Comparison of ENCODE assay signal across 15 cellular contexts in the genomic region with DNA sequence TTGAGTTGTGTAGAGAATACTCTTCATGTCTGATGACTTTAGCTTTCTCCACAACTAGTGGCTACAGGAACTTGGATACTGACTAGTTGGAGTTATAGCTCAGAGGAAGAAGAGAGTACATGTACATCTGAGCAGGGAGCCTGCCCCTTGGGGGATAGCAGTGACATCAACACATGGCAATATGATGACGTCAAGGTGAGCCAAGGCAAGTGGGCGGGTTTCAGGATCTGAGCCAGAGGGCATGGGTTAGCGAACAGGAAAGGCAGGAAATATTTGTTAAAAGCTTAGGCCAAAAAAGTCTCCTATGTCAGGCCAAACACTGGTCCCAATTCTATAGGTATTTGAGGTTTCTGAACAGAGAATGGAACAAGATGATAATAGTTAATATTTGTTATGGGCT. TPM values are rescaled to one million over a fixed set of nuclear protein-coding genes. Genes with fewer than 3 reads are reported as not detected.
A peak's percentile ranks its signal among the peaks of the same experiment; 100 is the strongest.
DNase-seq lines count a peak whose midpoint lies in the region; ATAC-seq and TF ChIP-seq lines count a peak whose summit lies in the region.
"Had no signal": no experiment of that assay in that cellular context is flagged by ENCODE, and none has a peak within 500 bp of the region (broad histone marks: within the 10 kb centered on the region; RNA-seq: fewer than 3 reads in every experiment).

No MANE protein-coding gene starts in this region.

- no peak overlapping the region for H3K4me3 ChIP-seq in HFF-Myc (replicated peaks; ENCODE audit: low read depth, low read length)
- no peak overlapping the region for H3K4me3 ChIP-seq in astrocyte of the spinal cord (ENCODE audit: low read depth, low read length)
- H3K4me3 ChIP-seq: lung, upper lobe of left lung had no signal

- no peak for TF ChIP-seq CTCF in HFF-Myc (IDR thresholded peaks at IDR 0.05; ENCODE audit: low read depth, low read length, missing control alignments)
- TF ChIP-seq CTCF in astrocyte of the spinal cord (IDR thresholded peaks at IDR 0.05; ENCODE audit: low read depth, low read length), result no peak

- in situ Hi-C loops in astrocyte of the spinal cord (cut with HindIII; ENCODE audit: low sequenced_read_pairs), result no loop called here

- intact Hi-C loops in head of caudate nucleus (cut with DNase I), result no loop called here

- no peak for ATAC-seq in HG03432 (IDR thresholded peaks at IDR 0.05; ENCODE audit: unreplicated experiment)
- ATAC-seq: SK-N-SH treated with all-trans-retinoic acid at 6 μM for 48 hours had no signal

- DNase-seq in HFF-Myc (ENCODE audit: extremely low read depth, low read depth), result peak; percentile 22
- peak; percentile 62 for DNase-seq in astrocyte of the spinal cord (ENCODE audit: low read depth, low spot score)
- peak; percentile 23 for DNase-seq in glomerular endothelial cell (ENCODE audit: extremely low read depth, low read depth, low spot score)
- DNase-seq in renal cortical epithelial cell (ENCODE audit: low read depth), result peak; percentile 56
- no peak for DNase-seq in hypothalamus (lab: John Stamatoyannopoulos, UW)
- DNase-seq in DMS53 (lab: John Stamatoyannopoulos, UW), result no peak
- DNase-seq in head of caudate nucleus, result no peak
- DNase-seq: activated CD4-positive, alpha-beta memory T cell treated with anti-CD3 and anti-CD28 coated beads for 36 hours; amygdala; CD8-positive, alpha-beta memory T cell; NCI-H446 treated with DMSO at 0.1 percent for 48 hours; upper lobe of left lung had no signal

RNA-seq across cellular contexts. Expression of a gene that starts 42.0 kb away (rescaled TPM):
- total RNA-seq in glomerular endothelial cell (not detected in 2 replicates), renal cortical epithelial cell (1.0 TPM in 1 of 2 replicates, not detected in the other)
- total RNA-seq: activated CD4-positive, alpha-beta memory T cell treated with anti-CD3 and anti-CD28 coated beads for 36 hours; CD8-positive, alpha-beta memory T cell had no signal

Comparison
In these comparisons a context has a peak if more than half of its experiments do, and no peak if none do; other contexts are left out.
1. DNase-seq: peak in HFF-Myc (single experiment), astrocyte of the spinal cord (single experiment), glomerular endothelial cell (single experiment) and renal cortical epithelial cell (single experiment); none in hypothalamus (0 of 51), DMS53 (single experiment) and head of caudate nucleus (0 of 42).